ENCODE assay signal across 24 cellular contexts in genomic region chr14:24057867-24058259, GRCh38. TPM values are rescaled to one million over a fixed set of nuclear protein-coding genes. Genes with fewer than 3 reads are reported as not detected.
A peak's percentile ranks its signal among the peaks of the same experiment; 100 is the strongest.
DNase-seq lines count a peak whose midpoint lies in the region; ATAC-seq lines count a peak whose summit lies in the region.
"Had no signal": no experiment of that assay in that cellular context is flagged by ENCODE, and none has a peak within 500 bp of the region (broad histone marks: within the 10 kb centered on the region; RNA-seq: fewer than 3 reads in every experiment).

No MANE protein-coding gene starts in this region.

- H2BK120ac ChIP-seq in neuronal stem cell (ENCODE audit: low read depth, low read length), result no peak overlapping the region

- no peak overlapping the region for H3K23ac ChIP-seq in neuronal stem cell (ENCODE audit: low read depth, low read length, poor library complexity)

- H3K36me3 ChIP-seq in neuronal stem cell (replicated peaks in 1 of 2; ENCODE audit: control insufficient read depth in 2 of 2, insufficient read depth in 2 of 2, low read length in 2 of 2), result no peaks in the 10 kb centered on the region
- H3K36me3 ChIP-seq: prostate gland, vagina had no signal

- H3K27me3 ChIP-seq in neuronal stem cell (ENCODE audit: control insufficient read depth in 3 of 3, insufficient read depth in 3 of 3, low read depth in 1 of 3, low read length in 3 of 3), result no peaks in the 10 kb centered on the region
- H3K27me3 ChIP-seq: body of pancreas, vagina had no signal

- no peaks in the 10 kb centered on the region for H3K9me3 Mint-ChIP-seq in activated CD8-positive, alpha-beta memory T cell treated with anti-CD3 and anti-CD28 coated beads, Interleukin-2, amount 10 ng/mL, durations not matched to agents 7 days and 5 days (ENCODE audit: low read depth)
- no peaks in the 10 kb centered on the region for H3K9me3 Mint-ChIP-seq in central memory CD8-positive, alpha-beta T cell
- H3K9me3 Mint-ChIP-seq: activated CD4-positive, alpha-beta T cell treated with anti-CD3 and anti-CD28 coated beads, Interleukin-2, amount 10 ng/mL, durations not matched to agents 24 days and 14 days; activated naive CD8-positive, alpha-beta T cell treated with anti-CD3 and anti-CD28 coated beads for 36 hours; naive B cell had no signal

- H3K4me3 Mint-ChIP-seq in activated CD8-positive, alpha-beta memory T cell treated with anti-CD3 and anti-CD28 coated beads, Interleukin-2, amount 10 ng/mL, durations not matched to agents 7 days and 5 days, result no peak overlapping the region
- no peak overlapping the region for H3K4me3 Mint-ChIP-seq in central memory CD8-positive, alpha-beta T cell
- H3K4me3 Mint-ChIP-seq: activated CD4-positive, alpha-beta T cell treated with anti-CD3 and anti-CD28 coated beads, Interleukin-2, amount 10 ng/mL, durations not matched to agents 24 days and 14 days; activated naive CD8-positive, alpha-beta T cell treated with anti-CD3 and anti-CD28 coated beads for 36 hours; naive B cell had no signal

- no peak overlapping the region for H3K4me3 ChIP-seq in neuronal stem cell (ENCODE audit: low read length in 2 of 2)
- H3K4me3 ChIP-seq: body of pancreas, PC-9, prostate gland, SK-N-MC, vagina had no signal

- H2BK15ac ChIP-seq in neuronal stem cell (ENCODE audit: low read length), result no peak overlapping the region

- no peak overlapping the region for H3K4me2 ChIP-seq in neuronal stem cell (ENCODE audit: insufficient read depth, low read length, poor library complexity, severe bottlenecking)
- H3K4me2 ChIP-seq: PC-9 had no signal

- H4K91ac ChIP-seq in neuronal stem cell (ENCODE audit: low read depth, low read length, poor library complexity), result no peak overlapping the region

- H3K14ac ChIP-seq in neuronal stem cell (ENCODE audit: low read length), result peak overlapping the region; percentile 3

- no peak overlapping the region for H3K9ac ChIP-seq in neuronal stem cell (ENCODE audit: low read depth, low read length, poor library complexity)

- no peak overlapping the region for H3K18ac ChIP-seq in neuronal stem cell (ENCODE audit: low read length)

- no peak overlapping the region for H2AFZ ChIP-seq in neuronal stem cell (ENCODE audit: low read length)
- H2AFZ ChIP-seq: PC-9 had no signal

- no peak overlapping the region for H4K8ac ChIP-seq in neuronal stem cell (ENCODE audit: low read depth, low read length)

- ATAC-seq in activated CD8-positive, alpha-beta memory T cell treated with anti-CD3 and anti-CD28 coated beads, Interleukin-2, amount 10 ng/mL, durations not matched to agents 7 days and 5 days, result peak; percentile 11
- ATAC-seq in HG03280 (IDR thresholded peaks at IDR 0.05; ENCODE audit: unreplicated experiment) (peak; percentile 14), HG02973 (IDR thresholded peaks at IDR 0.05; ENCODE audit: unreplicated experiment) (no peak)
- no peak for ATAC-seq in central memory CD8-positive, alpha-beta T cell (replicated peaks; ENCODE audit: extremely low read depth, poor library complexity, severe bottlenecking)

- peaks cover 16% of the 10 kb centered on the region for H3K27me3 Mint-ChIP-seq in activated CD8-positive, alpha-beta memory T cell treated with anti-CD3 and anti-CD28 coated beads, Interleukin-2, amount 10 ng/mL, durations not matched to agents 7 days and 5 days
- no peaks in the 10 kb centered on the region for H3K27me3 Mint-ChIP-seq in central memory CD8-positive, alpha-beta T cell

- CTCF ChIA-PET in activated CD8-positive, alpha-beta memory T cell treated with anti-CD3 and anti-CD28 coated beads, Interleukin-2, amount 10 ng/mL, durations not matched to agents 7 days and 5 days (lab: Charles Lee), result interaction anchor here (0.7 to 7.7 kb wide), 26 partner anchors 8 to 276 kb away, joined by 3 to 139 read pairs (median 4); partner anchors contain the start of genes CIDEB, CPNE6, DCAF11 and DHRS1

- H3K36me3 Mint-ChIP-seq in activated CD8-positive, alpha-beta memory T cell treated with anti-CD3 and anti-CD28 coated beads, Interleukin-2, amount 10 ng/mL, durations not matched to agents 7 days and 5 days, result no peaks in the 10 kb centered on the region
- H3K36me3 Mint-ChIP-seq in central memory CD8-positive, alpha-beta T cell (ENCODE audit: insufficient read depth), result peaks cover 3% of the 10 kb centered on the region
- H3K36me3 Mint-ChIP-seq: activated naive CD8-positive, alpha-beta T cell treated with anti-CD3 and anti-CD28 coated beads for 36 hours; naive B cell had no signal

- H3K79me1 ChIP-seq in neuronal stem cell (ENCODE audit: low read depth, low read length), result no peaks in the 10 kb centered on the region

- DNase-seq in activated CD8-positive, alpha-beta memory T cell treated with anti-CD3 and anti-CD28 coated beads, Interleukin-2, amount 10 ng/mL, durations not matched to agents 7 days and 5 days, result no peak
- no peak for DNase-seq in activated CD8-positive, alpha-beta memory T cell treated with anti-CD3 and anti-CD28 coated beads for 24 hours
- DNase-seq in central memory CD8-positive, alpha-beta T cell (ENCODE audit: low spot score in 2 of 2), result no peak
- DNase-seq in neuronal stem cell (ENCODE audit: low spot score), result no peak
- no peak for DNase-seq in effector CD4-positive, alpha-beta T cell
- DNase-seq in activated CD4-positive, CD25-positive, alpha-beta regulatory T cell (lab: John Stamatoyannopoulos, UW), result no peak
- DNase-seq: activated T-cell treated with anti-CD3 and anti-CD28 coated beads for 4 hours; cortex of kidney; stimulated activated CD4-positive, alpha-beta T cell treated with anti-CD3 and anti-CD28 coated beads, Interleukin-4, amount 100 ng/mL, for 24 hours had no signal

- no CpG with 5 or more reads among the region's 14 CpGs for WGBS in neuronal stem cell (ENCODE audit: extremely low coverage in 2 of 2, insufficient read length in 2 of 2, insufficient replicate concordance in 1 of 2), 2 donors

- peak overlapping the region; percentile 77 for H2BK12ac ChIP-seq in neuronal stem cell (ENCODE audit: low read length)

- peak overlapping the region; percentile 41 for H2AK5ac ChIP-seq in neuronal stem cell (ENCODE audit: low read depth, low read length)

- H3K4me1 ChIP-seq in neuronal stem cell (ENCODE audit: control insufficient read depth in 2 of 2, insufficient read depth in 1 of 2, low read depth in 1 of 2, low read length in 2 of 2), result peaks cover 7 to 8% of the 10 kb centered on the region in 2 donors
- H3K4me1 ChIP-seq: prostate gland had no signal

- no peak overlapping the region for H3K27ac Mint-ChIP-seq in activated CD8-positive, alpha-beta memory T cell treated with anti-CD3 and anti-CD28 coated beads, Interleukin-2, amount 10 ng/mL, durations not matched to agents 7 days and 5 days
- peak overlapping the region; percentile 19 for H3K27ac Mint-ChIP-seq in central memory CD8-positive, alpha-beta T cell (ENCODE audit: low read depth)
- H3K27ac Mint-ChIP-seq: activated CD4-positive, alpha-beta T cell treated with anti-CD3 and anti-CD28 coated beads, Interleukin-2, amount 10 ng/mL, durations not matched to agents 24 days and 14 days had no signal

- peak overlapping the region; percentile 45 for H2BK5ac ChIP-seq in neuronal stem cell (ENCODE audit: low read length)

- H3K4ac ChIP-seq in neuronal stem cell (ENCODE audit: low read length), result no peak overlapping the region

- no peak overlapping the region for H3K27ac ChIP-seq in neuronal stem cell (replicated peaks; ENCODE audit: low read length)
- H3K27ac ChIP-seq: body of pancreas, epithelial cell of prostate, HL-60, PC-9, prostate gland, SK-N-MC, vagina had no signal

- no peaks in the 10 kb centered on the region for H3K9me3 ChIP-seq in neuronal stem cell (replicated peaks in 1 of 2; ENCODE audit: control insufficient read depth in 2 of 2, insufficient read depth in 1 of 2, low read depth in 1 of 2, low read length in 2 of 2)
- H3K9me3 ChIP-seq: body of pancreas, prostate gland, vagina had no signal

- H3K4me1 Mint-ChIP-seq in activated CD8-positive, alpha-beta memory T cell treated with anti-CD3 and anti-CD28 coated beads, Interleukin-2, amount 10 ng/mL, durations not matched to agents 7 days and 5 days, result peaks cover 6% of the 10 kb centered on the region
- H3K4me1 Mint-ChIP-seq in central memory CD8-positive, alpha-beta T cell, result peaks cover 15% of the 10 kb centered on the region

RNA-seq across cellular contexts. Expression of gene CARMIL3, which starts 6.1 kb away (rescaled TPM):
- 1 to 10 TPM; 2.9 to 3.3 TPM for total RNA-seq in activated CD8-positive, alpha-beta memory T cell treated with anti-CD3 and anti-CD28 coated beads, Interleukin-2, amount 10 ng/mL, durations not matched to agents 7 days and 5 days
- 0.96 TPM for polyA plus RNA-seq in neuronal stem cell (2013, experiment 1 of 2)
- polyA plus RNA-seq in neuronal stem cell (2013, experiment 2 of 2), result 0.98 TPM
- total RNA-seq: PC-9 had no signal

RNA-seq across cellular contexts. Expression of gene CPNE6, which starts 13.5 kb away (rescaled TPM):
- under 1 TPM in 1 of 2 experiments, not detected in 1; 0.12 TPM for total RNA-seq in activated CD8-positive, alpha-beta memory T cell treated with anti-CD3 and anti-CD28 coated beads, Interleukin-2, amount 10 ng/mL, durations not matched to agents 7 days and 5 days
- not detected for polyA plus RNA-seq in neuronal stem cell (2013, experiment 1 of 2)
- polyA plus RNA-seq in neuronal stem cell (2013, experiment 2 of 2), result not detected
- total RNA-seq: activated CD4-positive, alpha-beta T cell treated with anti-CD3 and anti-CD28 coated beads, Interleukin-2, amount 10 ng/mL, durations not matched to agents 24 days and 14 days; activated naive CD8-positive, alpha-beta T cell treated with anti-CD3 and anti-CD28 coated beads for 36 hours; body of pancreas; H4; PC-9; vagina had no signal
- polyA plus RNA-seq: BJ, keratinocyte had no signal

RNA-seq across cellular contexts. Expression of gene PCK2, which starts 36.2 kb away (rescaled TPM):
- total RNA-seq in activated CD8-positive, alpha-beta memory T cell treated with anti-CD3 and anti-CD28 coated beads, Interleukin-2, amount 10 ng/mL, durations not matched to agents 7 days and 5 days, result 10 to 100 TPM; 61.7 to 87.0 TPM
- polyA plus RNA-seq in neuronal stem cell (2013, experiment 1 of 2), result 15.2 TPM
- polyA plus RNA-seq in neuronal stem cell (2013, experiment 2 of 2), result 15.1 TPM

RNA-seq across cellular contexts. Expression of gene DCAF11, which starts 56.7 kb away (rescaled TPM):
- 10 to 100 TPM; 86.3 to 94.4 TPM for total RNA-seq in activated CD8-positive, alpha-beta memory T cell treated with anti-CD3 and anti-CD28 coated beads, Interleukin-2, amount 10 ng/mL, durations not matched to agents 7 days and 5 days
- 31.3 TPM for polyA plus RNA-seq in neuronal stem cell (2013, experiment 1 of 2)
- polyA plus RNA-seq in neuronal stem cell (2013, experiment 2 of 2), result 30.9 TPM

RNA-seq across cellular contexts. Expression of gene NRL, which starts 56.9 kb away (rescaled TPM):
- 1 to 10 TPM; 2.6 to 3.2 TPM for total RNA-seq in activated CD8-positive, alpha-beta memory T cell treated with anti-CD3 and anti-CD28 coated beads, Interleukin-2, amount 10 ng/mL, durations not matched to agents 7 days and 5 days
- polyA plus RNA-seq in neuronal stem cell (2013, experiment 1 of 2), result 1.2 TPM
- 0.97 TPM for polyA plus RNA-seq in neuronal stem cell (2013, experiment 2 of 2)

Comparison
In these comparisons a context has a peak if more than half of its experiments do, and no peak if none do; other contexts are left out.
1. ATAC-seq: peak in activated CD8-positive, alpha-beta memory T cell treated with anti-CD3 and anti-CD28 coated beads, Interleukin-2, amount 10 ng/mL, durations not matched to agents 7 days and 5 days (single experiment) and HG03280 (single experiment); none in central memory CD8-positive, alpha-beta T cell (single experiment) and HG02973 (single experiment).